19 cellular contexts compared by ENCODE assay signal in genomic region chr6:157594292-157594691, GRCh38.
"Had no signal": no experiment of that assay in that cellular context is flagged by ENCODE, and none has a peak within 500 bp of the region (broad histone marks: within the 10 kb centered on the region; RNA-seq: fewer than 3 reads in every experiment).

No MANE protein-coding gene starts in this region.

- H3K27me3 ChIP-seq: foreskin keratinocyte, right atrium auricular region, sigmoid colon, stomach had no signal

- H3K4me1 Mint-ChIP-seq: endodermal cell had no signal

- H3K36me3 ChIP-seq: right atrium auricular region had no signal

- H3K4me3 ChIP-seq: coronary artery, lung, right atrium auricular region, sigmoid colon, skin epidermis, stomach had no signal

- H3K4me1 ChIP-seq: foreskin keratinocyte had no signal

- DNase-seq: effector CD4-positive, alpha-beta T cell; endodermal cell; erythroblast; foreskin keratinocyte; left colon; left ventricle myocardium superior; mesendoderm; naive B cell; sigmoid colon; stimulated activated CD4-positive, alpha-beta T cell treated with anti-CD3 and anti-CD28 coated beads, Interleukin-4, amount 100 ng/mL, for 4 hours; stimulated activated naive CD4-positive, alpha-beta T cell; stomach; trophoblast cell had no signal

- H3K9me3 ChIP-seq: right atrium auricular region had no signal

- H3K4me3 Mint-ChIP-seq: endodermal cell, naive B cell, nephron had no signal

- H3K27ac ChIP-seq: coronary artery, foreskin keratinocyte, right atrium auricular region, sigmoid colon, skin epidermis, stomach had no signal

- FAIRE-seq: endothelial cell of umbilical vein had no signal

- ATAC-seq: foreskin keratinocyte, left colon, left ventricle myocardium superior had no signal

- H3K27ac Mint-ChIP-seq: endodermal cell, nephron had no signal

- H3K27me3 Mint-ChIP-seq: naive B cell had no signal
